Comparison of ENCODE assay signal across 8 cellular contexts in the genomic region with DNA sequence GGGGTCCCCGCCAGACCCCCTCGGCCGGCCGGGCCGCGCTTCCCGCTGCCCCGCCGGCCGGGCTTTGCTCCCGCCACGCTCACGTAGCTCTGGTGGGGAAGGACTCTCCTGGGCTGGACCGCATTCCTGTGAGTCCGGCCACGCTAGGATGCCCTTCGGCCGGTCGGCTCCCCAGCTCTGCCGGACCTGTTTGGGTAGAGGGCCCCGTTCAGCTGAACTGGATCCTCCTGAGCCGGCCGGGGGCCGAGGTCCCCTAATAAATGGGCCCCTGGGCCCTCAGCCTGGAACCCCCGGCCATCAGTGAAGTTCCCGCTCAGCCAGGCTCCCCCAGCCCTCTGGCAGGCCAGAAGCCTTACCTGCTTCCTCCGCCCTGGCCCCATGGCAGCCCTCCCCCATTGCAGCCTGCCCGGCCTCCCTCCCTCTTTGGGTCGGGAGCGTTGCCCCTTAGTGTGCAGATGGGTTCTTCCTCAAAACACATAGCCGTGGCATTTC. TPM values are rescaled to one million over a fixed set of nuclear protein-coding genes. Genes with fewer than 3 reads are reported as not detected.
DNase-seq lines count a peak whose midpoint lies in the region; ATAC-seq and TF ChIP-seq lines count a peak whose summit lies in the region.

No MANE protein-coding gene starts in this region.

- peaks cover 5% of the 10 kb centered on the region for H3K4me1 ChIP-seq in A673 (ENCODE audit: insufficient read depth, low read length, poor library complexity, severe bottlenecking)
- H3K4me1 ChIP-seq in naive thymus-derived CD4-positive, alpha-beta T cell (ENCODE audit: control insufficient read depth in 2 of 2, insufficient read depth in 2 of 2, low read length in 2 of 2): peaks cover 5 to 7% of the 10 kb centered on the region in 2 donors

- H3K27me3 Mint-ChIP-seq in naive thymus-derived CD4-positive, alpha-beta T cell: no peaks in the 10 kb centered on the region

- H3K9me3 ChIP-seq in A673 (ENCODE audit: low read depth, low read length, poor library complexity, severe bottlenecking): no peaks in the 10 kb centered on the region
- no peaks in the 10 kb centered on the region for H3K9me3 ChIP-seq in naive thymus-derived CD4-positive, alpha-beta T cell (ENCODE audit: control insufficient read depth in 2 of 3, low read length in 3 of 3)

- H3K4me3 ChIP-seq in A673 (ENCODE audit: low read depth, low read length, poor library complexity, severe bottlenecking): peak overlapping the region; percentile 93
- H3K4me3 ChIP-seq in naive thymus-derived CD4-positive, alpha-beta T cell (ENCODE audit: low read length): peak overlapping the region; percentile 69

- peak; percentile 35 for ATAC-seq in GM18867 (IDR thresholded peaks at IDR 0.05; ENCODE audit: unreplicated experiment)
- ATAC-seq in HG03439 (IDR thresholded peaks at IDR 0.05; ENCODE audit: unreplicated experiment): peak; percentile 16
- ATAC-seq in naive thymus-derived CD4-positive, alpha-beta T cell: peak; percentile 33
- ATAC-seq in GM21786 (IDR thresholded peaks at IDR 0.05; ENCODE audit: unreplicated experiment): no peak

- peaks cover 0 to 18% (median 6%) of the 10 kb centered on the region in 5 donors for H3K36me3 Mint-ChIP-seq in naive thymus-derived CD4-positive, alpha-beta T cell

- no TSS peak for BruUV-seq in A673 (replicated peaks; lab: Mats Ljungman, UMichigan)

- TF ChIP-seq CTCF in A673 (conservative IDR thresholded peaks at IDR 0.05; ENCODE audit: low read depth, low read length): no peak

- H3K27ac ChIP-seq in A673 (ENCODE audit: low read depth, low read length, poor library complexity, severe bottlenecking) (peak overlapping the region; percentile 90), epithelial cell of prostate (peak overlapping the region; percentile 39)
- H3K27ac ChIP-seq in naive thymus-derived CD4-positive, alpha-beta T cell (ENCODE audit: low read depth, low read length): peak overlapping the region; percentile 83

- no peaks in the 10 kb centered on the region for H3K9me3 Mint-ChIP-seq in naive thymus-derived CD4-positive, alpha-beta T cell

- DNase-seq in A673 (ENCODE audit: low spot score): no peak
- DNase-seq in activated CD4-positive, alpha-beta T cell treated with anti-CD3 and anti-CD28 coated beads for 48 hours: peak; percentile 49
- DNase-seq in epithelial cell of prostate (ENCODE audit: low read depth, low spot score): no peak
- DNase-seq in naive thymus-derived CD4-positive, alpha-beta T cell: peak in 5 of 9 donors; percentile 13 to 47 (median 23)
- no peak for DNase-seq in inferior parietal cortex (ENCODE audit: extremely low spot score)

- H3K36me3 ChIP-seq in A673 (ENCODE audit: insufficient read depth, low read length, poor library complexity, severe bottlenecking): peaks cover 28% of the 10 kb centered on the region
- H3K36me3 ChIP-seq in naive thymus-derived CD4-positive, alpha-beta T cell (ENCODE audit: control insufficient read depth in 2 of 3, insufficient read depth in 3 of 3, low read length in 3 of 3): peaks cover 0 to 12% (median 0%) of the 10 kb centered on the region in 3 experiments

- POLR2A ChIA-PET in A673 (lab: Charles Lee; ENCODE audit: low non-redundant PET): no interaction called here
- POLR2A ChIA-PET in naive thymus-derived CD4-positive, alpha-beta T cell (lab: Charles Lee): interaction anchor here (0.7 to 1.2 kb wide), 3 partner anchors 15 to 689 kb away, joined by 3 read pairs; a partner anchor contains a TSS

- CTCF ChIA-PET in A673 (lab: Charles Lee): interaction anchor here (0.6 kb wide), 1 partner anchor 54 kb away, joined by 6 read pairs; no protein-coding TSS in a partner anchor
- CTCF ChIA-PET in naive thymus-derived CD4-positive, alpha-beta T cell (lab: Charles Lee): interaction anchor here (0.7 to 2.2 kb wide), 4 partner anchors 9 to 274 kb away, joined by 3 to 17 read pairs (median 5); no protein-coding TSS in a partner anchor

- peaks cover 20 to 40% (median 37%) of the 10 kb centered on the region in 7 donors for H3K4me1 Mint-ChIP-seq in naive thymus-derived CD4-positive, alpha-beta T cell

- H3K4me3 Mint-ChIP-seq in naive thymus-derived CD4-positive, alpha-beta T cell: peak overlapping the region; percentile 87 to 98 (median 95)

- no peaks in the 10 kb centered on the region for H3K27me3 ChIP-seq in A673 (replicated peaks; ENCODE audit: insufficient read depth, low read depth, low read length, poor library complexity)
- no peaks in the 10 kb centered on the region for H3K27me3 ChIP-seq in naive thymus-derived CD4-positive, alpha-beta T cell (ENCODE audit: control insufficient read depth in 2 of 2, insufficient read depth in 2 of 2, low read length in 2 of 2)

- H3K27ac Mint-ChIP-seq in naive thymus-derived CD4-positive, alpha-beta T cell: peak overlapping the region; percentile 87 to 96 (median 92)

- intact Hi-C loops in A673 (cut with micrococcal nuclease; ENCODE audit: unreplicated experiment): loop anchor here (5.0 kb wide), 1 partner anchor 384 kb away; a partner anchor contains a TSS
- intact Hi-C loops in naive thymus-derived CD4-positive, alpha-beta T cell (cut with micrococcal nuclease): loop anchor here (1.0 to 10.0 kb wide), 5 partner anchors 14 to 386 kb away; a partner anchor contains a TSS

RNA-seq across cellular contexts. Expression of a gene that starts 0.6 kb away (rescaled TPM):
- 48.0 and 50.4 TPM in 2 replicates for total RNA-seq in A673 (2021)
- total RNA-seq in naive thymus-derived CD4-positive, alpha-beta T cell: 10 to 100 TPM; 10.9 to 26.7 (median 18.8) TPM
- polyA plus RNA-seq in naive thymus-derived CD4-positive, alpha-beta T cell: 10 to 100 TPM; 10.6 to 12.5 TPM

RNA-seq across cellular contexts. Expression of a gene that starts 14.8 kb away (rescaled TPM):
- 3.4 and 5.7 TPM in 2 replicates for total RNA-seq in A673 (2021)
- total RNA-seq in naive thymus-derived CD4-positive, alpha-beta T cell: 10 to 100 TPM; 10.4 to 18.1 (median 15.7) TPM
- polyA plus RNA-seq in naive thymus-derived CD4-positive, alpha-beta T cell: 10 to 100 TPM; 18.4 to 28.7 TPM

RNA-seq across cellular contexts. Expression of a gene that starts 23.9 kb away (rescaled TPM):
- total RNA-seq in A673 (2021): 145 and 176 TPM in 2 replicates
- total RNA-seq in naive thymus-derived CD4-positive, alpha-beta T cell: 100 to 1,000 TPM in 1 of 5 experiments, 10 to 100 TPM in 4; 27.6 to 132 (median 57.6) TPM
- polyA plus RNA-seq in naive thymus-derived CD4-positive, alpha-beta T cell: 10 to 100 TPM; 24.5 to 41.6 TPM

Comparison
In these comparisons a context has a peak if more than half of its experiments do, and no peak if none do; other contexts are left out.
1. DNase-seq: peak in activated CD4-positive, alpha-beta T cell treated with anti-CD3 and anti-CD28 coated beads for 48 hours (single experiment) and naive thymus-derived CD4-positive, alpha-beta T cell (5 of 9); none in A673 (single experiment), epithelial cell of prostate (single experiment) and inferior parietal cortex (single experiment).
2. H3K27ac ChIP-seq: peak in every context shown above with its lines; median percentile 90 in A673; 83 in naive thymus-derived CD4-positive, alpha-beta T cell; 39 in epithelial cell of prostate.